In genomic region chr3:139679218-139679617, GRCh38 we compare ENCODE assay signal across 1 cellular context.
TF ChIP-seq lines count a peak whose summit lies in the region.

No MANE protein-coding gene starts in this region.

TF ChIP-seq in H1, 55 proteins besides CTCF, POLR2A, EP300 and RAD21:
- no peak for TF ChIP-seq CTBP2 (IDR thresholded peaks at IDR 0.05; ENCODE audit: borderline replicate concordance, insufficient read depth, insufficient read length, low read length)
- no peak for TF ChIP-seq SP1 (IDR thresholded peaks at IDR 0.05; ENCODE audit: low read depth, low read length)
